ENCODE assay signal across 11 cellular contexts in genomic region chr11:8838248-8838647, GRCh38.
A peak's percentile ranks its signal among the peaks of the same experiment; 100 is the strongest.
DNase-seq lines count a peak whose midpoint lies in the region; ATAC-seq and TF ChIP-seq lines count a peak whose summit lies in the region.
"Had no signal": no experiment of that assay in that cellular context is flagged by ENCODE, and none has a peak within 500 bp of the region (broad histone marks: within the 10 kb centered on the region; RNA-seq: fewer than 3 reads in every experiment).

No MANE protein-coding gene starts in this region.

- no peaks in the 10 kb centered on the region for H3K36me3 ChIP-seq in osteoblast (ENCODE audit: insufficient read depth, low read length)
- H3K36me3 ChIP-seq: BLaER1 treated with 17β-estradiol and CSF1 and Interleukin-3, amounts not matched to agents 10 nM and 100 nM had no signal

- ATAC-seq in HG03135 (IDR thresholded peaks at IDR 0.05; ENCODE audit: unreplicated experiment) (no peak), GM19023 (IDR thresholded peaks at IDR 0.05; ENCODE audit: unreplicated experiment) (no peak)
- ATAC-seq: T-cell had no signal

- H3K4me3 ChIP-seq in osteoblast (ENCODE audit: insufficient read depth, low read length) = peak overlapping the region; percentile 17
- H3K4me3 ChIP-seq: BLaER1 treated with 17β-estradiol and CSF1 and Interleukin-3, amounts not matched to agents 10 nM and 100 nM had no signal

- peak; percentile 76 for DNase-seq in AG20443 (ENCODE audit: low spot score)
- DNase-seq in OCI-M1 (lab: John Stamatoyannopoulos, UW) = peak; percentile 72
- peak; percentile 90 for DNase-seq in fibroblast of gingiva (ENCODE audit: low read depth)
- DNase-seq in osteoblast (ENCODE audit: insufficient read length, low spot score, missing footprints) = no peak
- no peak for DNase-seq in NCI-H2196 treated with DMSO at 0.1 percent for 48 hours (lab: John Stamatoyannopoulos, UW; ENCODE audit: unreplicated experiment)
- DNase-seq in activated T-cell treated with anti-CD3 and anti-CD28 coated beads for 4 hours = no peak
- DNase-seq: stimulated activated CD4-positive, alpha-beta T cell treated with anti-CD3 and anti-CD28 coated beads, Interleukin-4, amount 100 ng/mL, for 4 hours; T-cell had no signal

- H3K79me2 ChIP-seq in osteoblast (ENCODE audit: insufficient read depth, low read length) = no peaks in the 10 kb centered on the region

- no peaks in the 10 kb centered on the region for H4K20me1 ChIP-seq in osteoblast (ENCODE audit: insufficient read depth, low read length)
- H4K20me1 ChIP-seq: BLaER1 treated with 17β-estradiol and CSF1 and Interleukin-3, amounts not matched to agents 10 nM and 100 nM had no signal

- H3K4me1 ChIP-seq in osteoblast (ENCODE audit: insufficient read depth, low read length) = peaks cover 26% of the 10 kb centered on the region

- no peaks in the 10 kb centered on the region for H3K9me3 ChIP-seq in osteoblast (ENCODE audit: low read depth, low read length)
- H3K9me3 ChIP-seq: BLaER1 treated with 17β-estradiol and CSF1 and Interleukin-3, amounts not matched to agents 10 nM and 100 nM had no signal

- peak overlapping the region; percentile 52 for H3K27ac ChIP-seq in osteoblast (ENCODE audit: low read depth, low read length)
- H3K27ac ChIP-seq: BLaER1 treated with 17β-estradiol and CSF1 and Interleukin-3, amounts not matched to agents 10 nM and 100 nM had no signal

- peak overlapping the region; percentile 45 for H3K4me2 ChIP-seq in osteoblast (ENCODE audit: insufficient read depth, low read length)
- H3K4me2 ChIP-seq: BLaER1 treated with 17β-estradiol and CSF1 and Interleukin-3, amounts not matched to agents 10 nM and 100 nM had no signal

- no peaks in the 10 kb centered on the region for H3K27me3 ChIP-seq in osteoblast (ENCODE audit: insufficient read depth, low read length)
- H3K27me3 ChIP-seq: BLaER1 treated with 17β-estradiol and CSF1 and Interleukin-3, amounts not matched to agents 10 nM and 100 nM had no signal

- peak overlapping the region; percentile 33 for H2AFZ ChIP-seq in osteoblast (ENCODE audit: low read length)

- TF ChIP-seq CTCF in osteoblast (IDR thresholded peaks at IDR 0.05; ENCODE audit: extremely low read depth, low read depth, low read length) = no peak

Comparison
In these comparisons a context has a peak if more than half of its experiments do, and no peak if none do; other contexts are left out.
1. DNase-seq: peak in AG20443 (single experiment), OCI-M1 (single experiment) and fibroblast of gingiva (single experiment); none in osteoblast (single experiment), NCI-H2196 treated with DMSO at 0.1 percent for 48 hours (single experiment) and activated T-cell treated with anti-CD3 and anti-CD28 coated beads for 4 hours (single experiment).